In the genomic region with DNA sequence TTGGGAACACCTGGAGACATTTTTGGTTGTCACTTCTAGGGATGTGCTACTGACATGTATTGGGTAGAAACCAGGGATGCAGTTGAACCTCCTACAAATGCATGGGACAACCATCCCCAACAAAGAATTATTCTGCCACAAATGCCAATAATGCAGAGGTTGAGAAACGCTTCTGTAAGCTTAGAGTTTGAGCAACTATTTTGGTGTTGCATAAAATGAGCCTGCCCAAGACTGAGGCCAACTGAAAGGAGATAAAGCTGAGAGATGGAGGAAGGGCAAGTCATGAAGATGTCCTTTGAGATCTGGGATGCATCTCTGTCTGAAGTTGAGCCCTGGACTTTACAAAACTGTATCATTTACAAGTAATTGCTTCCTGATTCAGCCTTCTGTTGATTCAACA, we compare ENCODE assay signal across 16 cellular contexts.
"Had no signal": no experiment of that assay in that cellular context is flagged by ENCODE, and none has a peak within 500 bp of the region (broad histone marks: within the 10 kb centered on the region; RNA-seq: fewer than 3 reads in every experiment).

No MANE protein-coding gene starts in this region.

- H3K4me3 ChIP-seq: lung, pancreas, smooth muscle cell, suprapubic skin had no signal

- H3K36me3 ChIP-seq: pancreas, suprapubic skin had no signal

- DNase-seq: cortex of kidney; effector memory CD8-positive, alpha-beta T cell; erythroblast; left ventricle myocardium superior; natural killer cell; pancreas; stimulated activated CD4-positive, alpha-beta T cell treated with anti-CD3 and anti-CD28 coated beads, Interleukin-12 subunit alpha, Interleukin-12 subunit beta, amount 100 ng/mL, for 4 hours; stimulated activated CD4-positive, alpha-beta T cell treated with anti-CD3 and anti-CD28 coated beads, Interleukin-1b, Interleukin-23, amount 100 ng/mL, for 48 hours; stimulated activated CD4-positive, alpha-beta T cell treated with anti-CD3 and anti-CD28 coated beads, Interleukin-4, amount 100 ng/mL, for 1 hour; stimulated activated CD8-positive, alpha-beta memory T cell treated with anti-CD3 and anti-CD28 coated beads, Interleukin-4, amount 100 ng/mL, for 48 hours; stimulated activated naive CD4-positive, alpha-beta T cell; stimulated activated naive CD8-positive, alpha-beta T cell treated with anti-CD3 and anti-CD28 coated beads, Interleukin-15, amount 100 ng/mL, for 72 hours; trophoblast cell had no signal

- H3K27ac ChIP-seq: pancreas, suprapubic skin had no signal

- H3K9me3 ChIP-seq: pancreas, suprapubic skin had no signal

- H3K4me1 ChIP-seq: pancreas, suprapubic skin had no signal
